In genomic region chr7:157614457-157615020, GRCh38 we compare ENCODE assay signal across 1 cellular context.
TF ChIP-seq lines count a peak whose summit lies in the region.

No MANE protein-coding gene starts in this region.

TF ChIP-seq in K562, 482 proteins besides CTCF, POLR2A, EP300 and RAD21:
- TF ChIP-seq, protein P1, sequence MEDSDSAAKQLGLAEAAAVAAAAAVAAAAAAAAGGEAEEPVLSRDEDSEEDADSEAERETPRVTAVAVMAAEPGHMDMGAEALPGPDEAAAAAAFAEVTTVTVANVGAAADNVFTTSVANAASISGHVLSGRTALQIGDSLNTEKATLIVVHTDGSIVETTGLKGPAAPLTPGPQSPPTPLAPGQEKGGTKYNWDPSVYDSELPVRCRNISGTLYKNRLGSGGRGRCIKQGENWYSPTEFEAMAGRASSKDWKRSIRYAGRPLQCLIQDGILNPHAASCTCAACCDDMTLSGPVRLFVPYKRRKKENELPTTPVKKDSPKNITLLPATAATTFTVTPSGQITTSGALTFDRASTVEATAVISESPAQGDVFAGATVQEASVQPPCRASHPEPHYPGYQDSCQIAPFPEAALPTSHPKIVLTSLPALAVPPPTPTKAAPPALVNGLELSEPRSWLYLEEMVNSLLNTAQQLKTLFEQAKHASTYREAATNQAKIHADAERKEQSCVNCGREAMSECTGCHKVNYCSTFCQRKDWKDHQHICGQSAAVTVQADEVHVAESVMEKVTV (CRISPR knock-in tag; IDR thresholded peaks at IDR 0.05): no peak
- 0 out of 2 replicates have a peak, but pooled peaks have one; percentile 13 for TF ChIP-seq EZH2 (IDR thresholded peaks at IDR 0.05; ENCODE audit: borderline replicate concordance, low read depth, low read length)
TF ChIP-seq in K562: peak in this region for 1.
